ENCODE assay signal across 25 cellular contexts in genomic region chr20:57175397-57176010, GRCh38.
DNase-seq lines count a peak whose midpoint lies in the region; ATAC-seq, FAIRE-seq and TF ChIP-seq lines count a peak whose summit lies in the region.
"Had no signal": no experiment of that assay in that cellular context is flagged by ENCODE, and none has a peak within 500 bp of the region (broad histone marks: within the 10 kb centered on the region; RNA-seq: fewer than 3 reads in every experiment).

No MANE protein-coding gene starts in this region.

- no peak overlapping the region for H3K4me3 Mint-ChIP-seq in activated T-helper 1 cell treated with anti-CD3 and anti-CD28 coated beads, Interleukin-12 subunit alpha, Interleukin-12 subunit beta, Interleukin-2, Interleukin-4 antibody, amounts not matched to agents 30 ng/mL and 10 ng/mL and 1 ng/mL, durations not matched to agents 14 hours and 24 hours and 36 hours
- H3K4me3 Mint-ChIP-seq: CD8-positive, alpha-beta memory T cell had no signal

- H3K4me1 Mint-ChIP-seq in activated T-helper 1 cell treated with anti-CD3 and anti-CD28 coated beads, Interleukin-12 subunit alpha, Interleukin-12 subunit beta, Interleukin-2, Interleukin-4 antibody, amounts not matched to agents 30 ng/mL and 10 ng/mL and 1 ng/mL, durations not matched to agents 14 hours and 24 hours and 36 hours (ENCODE audit: low read depth) = peaks cover 18% of the 10 kb centered on the region
- H3K4me1 Mint-ChIP-seq: CD8-positive, alpha-beta memory T cell had no signal

- no peak for FAIRE-seq in pancreas (lab: Jason Lieb, UNC)
- FAIRE-seq: H54, TTC549 had no signal

- WGBS in pancreas, 2 donors = 73 to 77% methylated on average over 8 of the region's 8 CpGs

- H3K27ac Mint-ChIP-seq in activated T-helper 1 cell treated with anti-CD3 and anti-CD28 coated beads, Interleukin-12 subunit alpha, Interleukin-12 subunit beta, Interleukin-2, Interleukin-4 antibody, amounts not matched to agents 30 ng/mL and 10 ng/mL and 1 ng/mL, durations not matched to agents 14 hours and 24 hours and 36 hours = peak overlapping the region; percentile 53
- H3K27ac Mint-ChIP-seq: CD8-positive, alpha-beta memory T cell had no signal

- no peak overlapping the region for H3K4me3 ChIP-seq in pancreas
- H3K4me3 ChIP-seq: esophagus muscularis mucosa had no signal

- no peak for TF ChIP-seq CTCF in pancreas (IDR thresholded peaks at IDR 0.05)

- no peaks in the 10 kb centered on the region for H3K27me3 Mint-ChIP-seq in activated T-helper 1 cell treated with anti-CD3 and anti-CD28 coated beads, Interleukin-12 subunit alpha, Interleukin-12 subunit beta, Interleukin-2, Interleukin-4 antibody, amounts not matched to agents 30 ng/mL and 10 ng/mL and 1 ng/mL, durations not matched to agents 14 hours and 24 hours and 36 hours (ENCODE audit: insufficient read depth)

- no peaks in the 10 kb centered on the region for H3K36me3 Mint-ChIP-seq in activated T-helper 1 cell treated with anti-CD3 and anti-CD28 coated beads, Interleukin-12 subunit alpha, Interleukin-12 subunit beta, Interleukin-2, Interleukin-4 antibody, amounts not matched to agents 30 ng/mL and 10 ng/mL and 1 ng/mL, durations not matched to agents 14 hours and 24 hours and 36 hours (ENCODE audit: low read depth)
- H3K36me3 Mint-ChIP-seq: CD8-positive, alpha-beta memory T cell had no signal

- intact Hi-C loops in activated T-helper 1 cell treated with anti-CD3 and anti-CD28 coated beads, Interleukin-12 subunit alpha, Interleukin-12 subunit beta, Interleukin-2, Interleukin-4 antibody, amounts not matched to agents 30 ng/mL and 10 ng/mL and 1 ng/mL, durations not matched to agents 14 hours and 24 hours and 36 hours (cut with micrococcal nuclease) = no loop called here
- intact Hi-C loops in pancreas (cut with DNase I) = no loop called here

- no peaks in the 10 kb centered on the region for H3K4me1 ChIP-seq in pancreas
- H3K4me1 ChIP-seq: esophagus muscularis mucosa had no signal

- H3K9me3 ChIP-seq in pancreas = no peaks in the 10 kb centered on the region
- H3K9me3 ChIP-seq: esophagus muscularis mucosa had no signal

- H3K9me3 Mint-ChIP-seq in activated T-helper 1 cell treated with anti-CD3 and anti-CD28 coated beads, Interleukin-12 subunit alpha, Interleukin-12 subunit beta, Interleukin-2, Interleukin-4 antibody, amounts not matched to agents 30 ng/mL and 10 ng/mL and 1 ng/mL, durations not matched to agents 14 hours and 24 hours and 36 hours = no peaks in the 10 kb centered on the region

- no peaks in the 10 kb centered on the region for H3K36me3 ChIP-seq in pancreas
- H3K36me3 ChIP-seq: esophagus muscularis mucosa had no signal

- H3K27ac ChIP-seq in pancreas = no peak overlapping the region
- H3K27ac ChIP-seq: esophagus muscularis mucosa, HL-60 had no signal

- H3K27me3 ChIP-seq in pancreas = no peaks in the 10 kb centered on the region

- ATAC-seq in HG02759 (IDR thresholded peaks at IDR 0.05; ENCODE audit: unreplicated experiment) (peak; percentile 61), pancreas (no peak)
- ATAC-seq: left ventricle myocardium superior, right cardiac atrium had no signal

- DNase-seq in stimulated activated CD4-positive, alpha-beta T cell treated with anti-CD3 and anti-CD28 coated beads, Interleukin-1b, Interleukin-23, amount 100 ng/mL, for 48 hours = peak; percentile 8
- no peak for DNase-seq in stimulated activated CD4-positive, alpha-beta T cell treated with anti-CD3 and anti-CD28 coated beads, Interleukin-4, amount 100 ng/mL, for 1 hour
- DNase-seq in activated T-helper 1 cell treated with anti-CD3 and anti-CD28 coated beads, Interleukin-12 subunit alpha, Interleukin-12 subunit beta, Interleukin-2, Interleukin-4 antibody, amounts not matched to agents 30 ng/mL and 10 ng/mL and 1 ng/mL, durations not matched to agents 14 hours and 24 hours and 36 hours (ENCODE audit: low spot score) = no peak
- DNase-seq in pancreas = no peak
- no peak for DNase-seq in SKM-1 treated with dmso at 0.1 percent for 144 hours (lab: John Stamatoyannopoulos, UW; ENCODE audit: unreplicated experiment)
- no peak for DNase-seq in NCI-H187 (lab: John Stamatoyannopoulos, UW)
- no peak for DNase-seq in stimulated activated CD4-positive, alpha-beta T cell treated with anti-CD3 and anti-CD28 coated beads, Interleukin-4, amount 100 ng/mL, for 4 hours
- DNase-seq: activated CD8-positive, alpha-beta memory T cell treated with anti-CD3 and anti-CD28 coated beads for 24 hours; activated effector memory CD4-positive, alpha-beta T cell treated with anti-CD3 and anti-CD28 coated beads, Interleukin-2, amount 50 U/mL, for 16 hours; amniotic stem cell; CD8-positive, alpha-beta memory T cell; central memory CD4-positive, alpha-beta T cell; DMS79 treated with DMSO at 0.1 percent for 48 hours; effector CD4-positive, alpha-beta T cell; left ventricle myocardium superior; NCI-H1105; NCI-H2171 treated with DMSO at 0.1 percent for 48 hours; occipital lobe; right cardiac atrium; substantia nigra had no signal
